21 cellular contexts compared by ENCODE assay signal in genomic region chr7:159108491-159108890, GRCh38. TPM values are rescaled to one million over a fixed set of nuclear protein-coding genes. Genes with fewer than 3 reads are reported as not detected.
DNase-seq lines count a peak whose midpoint lies in the region; ATAC-seq and TF ChIP-seq lines count a peak whose summit lies in the region.
"Had no signal": no experiment of that assay in that cellular context is flagged by ENCODE, and none has a peak within 500 bp of the region (broad histone marks: within the 10 kb centered on the region; RNA-seq: fewer than 3 reads in every experiment).

No MANE protein-coding gene starts in this region.

- no peak overlapping the region for H3K27ac ChIP-seq in neuronal stem cell (replicated peaks; ENCODE audit: low read length)
- peak overlapping the region; percentile 19 to 44 for H3K27ac ChIP-seq in uterus

- in situ Hi-C loops in KBM-7 (cut with MboI; ENCODE audit: low pct_unique_long_range_greater_than_20kb, low sequenced_read_pairs): no loop called here

- no peak for TF ChIP-seq POLR2A in uterus (IDR thresholded peaks at IDR 0.05)

- H3K36me3 ChIP-seq in neuronal stem cell (replicated peaks in 1 of 2; ENCODE audit: control insufficient read depth in 2 of 2, insufficient read depth in 2 of 2, low read length in 2 of 2) (no peaks in the 10 kb centered on the region), uterus (no peaks in the 10 kb centered on the region)

- peaks cover 0 to 21% of the 10 kb centered on the region in 2 donors for H3K4me1 ChIP-seq in neuronal stem cell (ENCODE audit: control insufficient read depth in 2 of 2, insufficient read depth in 1 of 2, low read depth in 1 of 2, low read length in 2 of 2)
- H3K4me1 ChIP-seq in uterus: peaks cover 0 to 4% of the 10 kb centered on the region in 2 donors

- no peak overlapping the region for H3K4ac ChIP-seq in neuronal stem cell (ENCODE audit: low read length)

- H3K9ac ChIP-seq in neuronal stem cell (ENCODE audit: low read depth, low read length, poor library complexity): no peak overlapping the region

- no peak for TF ChIP-seq CTCF in uterus (IDR thresholded peaks at IDR 0.05)

- no peak overlapping the region for H2BK15ac ChIP-seq in neuronal stem cell (ENCODE audit: low read length)

- no peak overlapping the region for H2AK5ac ChIP-seq in neuronal stem cell (ENCODE audit: low read depth, low read length)

- H2BK120ac ChIP-seq in neuronal stem cell (ENCODE audit: low read depth, low read length): no peak overlapping the region

- no CpG with 5 or more reads among the region's 2 CpGs for WGBS in neuronal stem cell (ENCODE audit: extremely low coverage in 2 of 2, insufficient read length in 2 of 2, insufficient replicate concordance in 1 of 2), 2 donors

- H3K4me3 ChIP-seq in neuronal stem cell (ENCODE audit: low read length in 2 of 2) (no peak overlapping the region), uterus (no peak overlapping the region)

- peak; percentile 44; the same call in 1 of the 3 replicates for ATAC-seq in SK-N-SH treated with all-trans-retinoic acid at 6 μM for 48 hours
- ATAC-seq: HepG2 had no signal

- no peak overlapping the region for H4K91ac ChIP-seq in neuronal stem cell (ENCODE audit: low read depth, low read length, poor library complexity)

- H3K14ac ChIP-seq in neuronal stem cell (ENCODE audit: low read length): no peak overlapping the region

- peak; percentile 46 for DNase-seq in activated effector memory CD4-positive, alpha-beta T cell treated with anti-CD3 and anti-CD28 coated beads, Interleukin-2, amount 50 U/mL, for 16 hours
- DNase-seq in activated effector memory CD4-positive, alpha-beta T cell treated with Interleukin-2 at 50 U/mL for 16 hours: no peak
- DNase-seq in neuronal stem cell (ENCODE audit: low spot score) (no peak), uterus (no peak), NCI-H2107 treated with DMSO at 0.1 percent for 48 hours (lab: John Stamatoyannopoulos, UW; ENCODE audit: unreplicated experiment) (no peak), NCI-H2029 treated with DMSO at 0.1 percent for 48 hours (lab: John Stamatoyannopoulos, UW) (no peak), KBM-7 (no peak)
- DNase-seq: 8988T; CD4-positive, alpha-beta T cell; DMS79; KG1; MV-4-11; NCI-H1694 treated with DMSO at 0.1 percent for 48 hours; NCI-H2107; NCI-H2227 treated with DMSO at 0.1 percent for 48 hours; NCI-H510A treated with DMSO at 0.1 percent for 48 hours; NCI-H774 had no signal

- H3K79me1 ChIP-seq in neuronal stem cell (ENCODE audit: low read depth, low read length): peaks cover 3% of the 10 kb centered on the region

- H3K27me3 ChIP-seq in neuronal stem cell (ENCODE audit: control insufficient read depth in 3 of 3, insufficient read depth in 3 of 3, low read depth in 1 of 3, low read length in 3 of 3) (peaks cover 0 to 50% (median 0%) of the 10 kb centered on the region in 3 experiments), uterus (peaks cover 0 to 5% of the 10 kb centered on the region in 2 donors)

- no peak overlapping the region for H4K8ac ChIP-seq in neuronal stem cell (ENCODE audit: low read depth, low read length)

- H2BK12ac ChIP-seq in neuronal stem cell (ENCODE audit: low read length): no peak overlapping the region

- H3K4me2 ChIP-seq in neuronal stem cell (ENCODE audit: insufficient read depth, low read length, poor library complexity, severe bottlenecking): no peak overlapping the region

- intact Hi-C loops in uterus (cut with DNase I; ENCODE audit: low total_unique reads): no loop called here

- H3K23ac ChIP-seq in neuronal stem cell (ENCODE audit: low read depth, low read length, poor library complexity): no peak overlapping the region

- no peak overlapping the region for H2AFZ ChIP-seq in neuronal stem cell (ENCODE audit: low read length)

- peak overlapping the region; percentile 21 for H3K18ac ChIP-seq in neuronal stem cell (ENCODE audit: low read length)

- no peaks in the 10 kb centered on the region for H3K9me3 ChIP-seq in neuronal stem cell (replicated peaks in 1 of 2; ENCODE audit: control insufficient read depth in 2 of 2, insufficient read depth in 1 of 2, low read depth in 1 of 2, low read length in 2 of 2)
- H3K9me3 ChIP-seq in uterus: no peaks in the 10 kb centered on the region

- no peak overlapping the region for H2BK5ac ChIP-seq in neuronal stem cell (ENCODE audit: low read length)

TF ChIP-seq in SK-N-SH treated with all-trans-retinoic acid at 6 μM for 48 hours, 23 proteins besides CTCF, POLR2A, EP300 and RAD21:
- TF ChIP-seq ISL1 (CRISPR knock-in tag; IDR thresholded peaks at IDR 0.05) (no peak), TCF4 (CRISPR knock-in tag; IDR thresholded peaks at IDR 0.05; ENCODE audit: borderline replicate concordance) (peak; percentile 60; the same call in 1 of the 2 replicates)

RNA-seq across cellular contexts. Expression of gene VIPR2, which starts 36.2 kb away (rescaled TPM):
- polyA plus RNA-seq in neuronal stem cell (2013, experiment 1 of 2): 2.8 TPM
- 2.6 TPM for polyA plus RNA-seq in neuronal stem cell (2013, experiment 2 of 2)
- total RNA-seq in uterus: 1 to 10 TPM; 3.1 to 9.8 (median 4.5) TPM
- total RNA-seq: HepG2, OCI-LY7 had no signal
- polyA plus RNA-seq: BJ, HepG2 had no signal
